Comparison of ENCODE assay signal across 1 cellular context in the genomic region with DNA sequence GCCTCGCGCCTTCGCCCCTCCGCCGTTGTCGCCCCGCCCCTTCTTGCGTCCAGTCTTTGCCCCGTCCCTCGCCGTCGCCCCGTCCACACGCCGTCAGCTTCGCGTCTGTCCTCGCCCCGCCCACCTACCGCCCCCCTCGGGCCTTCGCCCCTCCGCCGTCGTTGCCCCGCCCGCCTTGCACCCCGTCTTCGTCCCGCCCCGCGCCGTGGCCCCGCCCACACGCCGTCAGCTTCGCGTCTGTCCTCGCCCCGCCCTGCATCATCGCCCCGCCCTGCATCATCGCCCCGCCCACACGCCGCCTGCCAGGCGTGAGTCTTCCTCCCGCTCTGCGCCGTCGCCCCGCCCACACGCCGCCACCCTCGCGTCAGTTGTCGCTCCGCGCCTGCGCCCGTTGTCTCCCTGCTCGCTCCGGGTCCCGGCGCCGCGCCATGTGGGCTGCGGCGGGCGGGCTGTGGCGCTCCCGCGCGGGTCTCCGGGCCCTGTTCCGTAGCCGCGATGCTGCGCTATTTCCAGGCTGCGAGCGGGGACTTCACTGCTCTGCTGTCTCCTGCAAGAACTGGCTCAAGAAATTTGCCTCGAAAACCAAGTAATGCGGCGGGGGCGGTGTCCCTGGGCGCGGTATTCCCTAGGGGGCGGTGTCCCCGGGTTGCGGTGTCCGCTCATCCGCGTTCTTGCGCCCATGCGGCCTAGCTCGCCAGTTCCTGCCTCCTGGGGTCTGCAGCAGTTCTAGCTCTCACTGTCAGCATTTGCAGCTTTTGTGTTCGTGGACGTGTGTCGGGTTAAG.
TF ChIP-seq lines count a peak whose summit lies in the region.

RBFA (plus strand) TSS at position 367 of the 784 bp plus-strand sequence; CDS start at position 429, 62 bp downstream.

TF ChIP-seq in HepG2, 621 proteins besides CTCF, POLR2A, EP300 and RAD21 (continued from another document and continues in another):
- TF ChIP-seq, protein P1, sequence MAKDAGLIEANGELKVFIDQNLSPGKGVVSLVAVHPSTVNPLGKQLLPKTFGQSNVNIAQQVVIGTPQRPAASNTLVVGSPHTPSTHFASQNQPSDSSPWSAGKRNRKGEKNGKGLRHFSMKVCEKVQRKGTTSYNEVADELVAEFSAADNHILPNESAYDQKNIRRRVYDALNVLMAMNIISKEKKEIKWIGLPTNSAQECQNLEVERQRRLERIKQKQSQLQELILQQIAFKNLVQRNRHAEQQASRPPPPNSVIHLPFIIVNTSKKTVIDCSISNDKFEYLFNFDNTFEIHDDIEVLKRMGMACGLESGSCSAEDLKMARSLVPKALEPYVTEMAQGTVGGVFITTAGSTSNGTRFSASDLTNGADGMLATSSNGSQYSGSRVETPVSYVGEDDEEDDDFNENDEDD (CRISPR knock-in tag; IDR thresholded peaks at IDR 0.05; ENCODE audit: borderline replicate concordance): peak; percentile 81; the same call in 1 of the 2 replicates
- no peak; the same call in 1 of the 2 replicates for TF ChIP-seq RARA (CRISPR knock-in tag; IDR thresholded peaks at IDR 0.05)
- peak; percentile 84; the same call in 1 of the 2 replicates for TF ChIP-seq ZNF501 (CRISPR knock-in tag; IDR thresholded peaks at IDR 0.05)
- TF ChIP-seq ELF3 (CRISPR knock-in tag; IDR thresholded peaks at IDR 0.05): peak; percentile 42; the same call in 1 of the 2 replicates
- no peak for TF ChIP-seq FOXA1 (IDR thresholded peaks at IDR 0.05)
- TF ChIP-seq FOXA1 (CRISPR knock-in tag; IDR thresholded peaks at IDR 0.05): peak; percentile 10; the same call in 1 of the 2 replicates
- TF ChIP-seq ZNF891 (CRISPR knock-in tag; IDR thresholded peaks at IDR 0.05): peak; percentile 71
- TF ChIP-seq, protein P2, sequence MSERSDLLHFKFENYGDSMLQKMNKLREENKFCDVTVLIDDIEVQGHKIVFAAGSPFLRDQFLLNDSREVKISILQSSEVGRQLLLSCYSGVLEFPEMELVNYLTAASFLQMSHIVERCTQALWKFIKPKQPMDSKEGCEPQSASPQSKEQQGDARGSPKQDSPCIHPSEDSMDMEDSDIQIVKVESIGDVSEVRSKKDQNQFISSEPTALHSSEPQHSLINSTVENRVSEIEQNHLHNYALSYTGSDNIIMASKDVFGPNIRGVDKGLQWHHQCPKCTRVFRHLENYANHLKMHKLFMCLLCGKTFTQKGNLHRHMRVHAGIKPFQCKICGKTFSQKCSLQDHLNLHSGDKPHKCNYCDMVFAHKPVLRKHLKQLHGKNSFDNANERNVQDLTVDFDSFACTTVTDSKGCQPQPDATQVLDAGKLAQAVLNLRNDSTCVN (CRISPR knock-in tag; IDR thresholded peaks at IDR 0.05; ENCODE audit: borderline replicate concordance): 0 out of 2 replicates have a peak, but pooled peaks have one; percentile 26
- TF ChIP-seq ZNF18 (CRISPR knock-in tag; IDR thresholded peaks at IDR 0.05; ENCODE audit: insufficient replicate concordance): no peak
- 0 out of 2 replicates have a peak, but pooled peaks have one; percentile 87 for TF ChIP-seq ZNF678 (CRISPR knock-in tag; IDR thresholded peaks at IDR 0.05)
- TF ChIP-seq, protein P3, sequence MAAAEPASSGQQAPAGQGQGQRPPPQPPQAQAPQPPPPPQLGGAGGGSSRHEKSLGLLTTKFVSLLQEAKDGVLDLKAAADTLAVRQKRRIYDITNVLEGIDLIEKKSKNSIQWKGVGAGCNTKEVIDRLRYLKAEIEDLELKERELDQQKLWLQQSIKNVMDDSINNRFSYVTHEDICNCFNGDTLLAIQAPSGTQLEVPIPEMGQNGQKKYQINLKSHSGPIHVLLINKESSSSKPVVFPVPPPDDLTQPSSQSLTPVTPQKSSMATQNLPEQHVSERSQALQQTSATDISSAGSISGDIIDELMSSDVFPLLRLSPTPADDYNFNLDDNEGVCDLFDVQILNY (CRISPR knock-in tag; conservative IDR thresholded peaks at IDR 0.05): peak; percentile 70
- peak; percentile 61; the same call in 1 of the 2 replicates for TF ChIP-seq KAT7 (CRISPR knock-in tag; IDR thresholded peaks at IDR 0.05; ENCODE audit: borderline replicate concordance)
- TF ChIP-seq CHCHD3 (CRISPR knock-in tag; IDR thresholded peaks at IDR 0.05): no peak
- TF ChIP-seq, protein P4, sequence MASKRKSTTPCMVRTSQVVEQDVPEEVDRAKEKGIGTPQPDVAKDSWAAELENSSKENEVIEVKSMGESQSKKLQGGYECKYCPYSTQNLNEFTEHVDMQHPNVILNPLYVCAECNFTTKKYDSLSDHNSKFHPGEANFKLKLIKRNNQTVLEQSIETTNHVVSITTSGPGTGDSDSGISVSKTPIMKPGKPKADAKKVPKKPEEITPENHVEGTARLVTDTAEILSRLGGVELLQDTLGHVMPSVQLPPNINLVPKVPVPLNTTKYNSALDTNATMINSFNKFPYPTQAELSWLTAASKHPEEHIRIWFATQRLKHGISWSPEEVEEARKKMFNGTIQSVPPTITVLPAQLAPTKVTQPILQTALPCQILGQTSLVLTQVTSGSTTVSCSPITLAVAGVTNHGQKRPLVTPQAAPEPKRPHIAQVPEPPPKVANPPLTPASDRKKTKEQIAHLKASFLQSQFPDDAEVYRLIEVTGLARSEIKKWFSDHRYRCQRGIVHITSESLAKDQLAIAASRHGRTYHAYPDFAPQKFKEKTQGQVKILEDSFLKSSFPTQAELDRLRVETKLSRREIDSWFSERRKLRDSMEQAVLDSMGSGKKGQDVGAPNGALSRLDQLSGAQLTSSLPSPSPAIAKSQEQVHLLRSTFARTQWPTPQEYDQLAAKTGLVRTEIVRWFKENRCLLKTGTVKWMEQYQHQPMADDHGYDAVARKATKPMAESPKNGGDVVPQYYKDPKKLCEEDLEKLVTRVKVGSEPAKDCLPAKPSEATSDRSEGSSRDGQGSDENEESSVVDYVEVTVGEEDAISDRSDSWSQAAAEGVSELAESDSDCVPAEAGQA (IDR thresholded peaks at IDR 0.05; ENCODE audit: low read depth): 0 out of 2 replicates have a peak, but pooled peaks have one; percentile 19
- TF ChIP-seq, protein P4 (CRISPR knock-in tag; IDR thresholded peaks at IDR 0.05; ENCODE audit: borderline replicate concordance): 0 out of 2 replicates have a peak, but pooled peaks have one; percentile 73
- TF ChIP-seq SUZ12 (IDR thresholded peaks at IDR 0.05; ENCODE audit: low read depth, low read length): no peak
- TF ChIP-seq, protein P5, sequence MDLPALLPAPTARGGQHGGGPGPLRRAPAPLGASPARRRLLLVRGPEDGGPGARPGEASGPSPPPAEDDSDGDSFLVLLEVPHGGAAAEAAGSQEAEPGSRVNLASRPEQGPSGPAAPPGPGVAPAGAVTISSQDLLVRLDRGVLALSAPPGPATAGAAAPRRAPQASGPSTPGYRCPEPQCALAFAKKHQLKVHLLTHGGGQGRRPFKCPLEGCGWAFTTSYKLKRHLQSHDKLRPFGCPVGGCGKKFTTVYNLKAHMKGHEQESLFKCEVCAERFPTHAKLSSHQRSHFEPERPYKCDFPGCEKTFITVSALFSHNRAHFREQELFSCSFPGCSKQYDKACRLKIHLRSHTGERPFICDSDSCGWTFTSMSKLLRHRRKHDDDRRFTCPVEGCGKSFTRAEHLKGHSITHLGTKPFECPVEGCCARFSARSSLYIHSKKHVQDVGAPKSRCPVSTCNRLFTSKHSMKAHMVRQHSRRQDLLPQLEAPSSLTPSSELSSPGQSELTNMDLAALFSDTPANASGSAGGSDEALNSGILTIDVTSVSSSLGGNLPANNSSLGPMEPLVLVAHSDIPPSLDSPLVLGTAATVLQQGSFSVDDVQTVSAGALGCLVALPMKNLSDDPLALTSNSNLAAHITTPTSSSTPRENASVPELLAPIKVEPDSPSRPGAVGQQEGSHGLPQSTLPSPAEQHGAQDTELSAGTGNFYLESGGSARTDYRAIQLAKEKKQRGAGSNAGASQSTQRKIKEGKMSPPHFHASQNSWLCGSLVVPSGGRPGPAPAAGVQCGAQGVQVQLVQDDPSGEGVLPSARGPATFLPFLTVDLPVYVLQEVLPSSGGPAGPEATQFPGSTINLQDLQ (CRISPR knock-in tag; IDR thresholded peaks at IDR 0.05): no peak
- TF ChIP-seq, protein P6, sequence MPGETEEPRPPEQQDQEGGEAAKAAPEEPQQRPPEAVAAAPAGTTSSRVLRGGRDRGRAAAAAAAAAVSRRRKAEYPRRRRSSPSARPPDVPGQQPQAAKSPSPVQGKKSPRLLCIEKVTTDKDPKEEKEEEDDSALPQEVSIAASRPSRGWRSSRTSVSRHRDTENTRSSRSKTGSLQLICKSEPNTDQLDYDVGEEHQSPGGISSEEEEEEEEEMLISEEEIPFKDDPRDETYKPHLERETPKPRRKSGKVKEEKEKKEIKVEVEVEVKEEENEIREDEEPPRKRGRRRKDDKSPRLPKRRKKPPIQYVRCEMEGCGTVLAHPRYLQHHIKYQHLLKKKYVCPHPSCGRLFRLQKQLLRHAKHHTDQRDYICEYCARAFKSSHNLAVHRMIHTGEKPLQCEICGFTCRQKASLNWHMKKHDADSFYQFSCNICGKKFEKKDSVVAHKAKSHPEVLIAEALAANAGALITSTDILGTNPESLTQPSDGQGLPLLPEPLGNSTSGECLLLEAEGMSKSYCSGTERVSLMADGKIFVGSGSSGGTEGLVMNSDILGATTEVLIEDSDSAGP (CRISPR knock-in tag; IDR thresholded peaks at IDR 0.05; ENCODE audit: borderline replicate concordance): peak; percentile 83; the same call in 1 of the 2 replicates
- no peak for TF ChIP-seq PCBP1 (IDR thresholded peaks at IDR 0.05; ENCODE audit: borderline replicate concordance, low read depth, low read length)
- no peak for TF ChIP-seq ZNF557 (CRISPR knock-in tag; IDR thresholded peaks at IDR 0.05)
- no peak for TF ChIP-seq NFYB (CRISPR knock-in tag; IDR thresholded peaks at IDR 0.05)
- TF ChIP-seq PAF1 (CRISPR knock-in tag; IDR thresholded peaks at IDR 0.05): no peak
- no peak for TF ChIP-seq STAT5B (CRISPR knock-in tag; IDR thresholded peaks at IDR 0.05)
- peak; percentile 75; the same call in 1 of the 2 replicates for TF ChIP-seq FOXC1 (CRISPR knock-in tag; IDR thresholded peaks at IDR 0.05; ENCODE audit: borderline replicate concordance)
- no peak for TF ChIP-seq SNRNP70 (IDR thresholded peaks at IDR 0.05; ENCODE audit: low read depth, low read length)
- TF ChIP-seq ZFP90 (CRISPR knock-in tag; IDR thresholded peaks at IDR 0.05; ENCODE audit: borderline replicate concordance): peak; percentile 50; the same call in 1 of the 2 replicates
- TF ChIP-seq, protein P7, sequence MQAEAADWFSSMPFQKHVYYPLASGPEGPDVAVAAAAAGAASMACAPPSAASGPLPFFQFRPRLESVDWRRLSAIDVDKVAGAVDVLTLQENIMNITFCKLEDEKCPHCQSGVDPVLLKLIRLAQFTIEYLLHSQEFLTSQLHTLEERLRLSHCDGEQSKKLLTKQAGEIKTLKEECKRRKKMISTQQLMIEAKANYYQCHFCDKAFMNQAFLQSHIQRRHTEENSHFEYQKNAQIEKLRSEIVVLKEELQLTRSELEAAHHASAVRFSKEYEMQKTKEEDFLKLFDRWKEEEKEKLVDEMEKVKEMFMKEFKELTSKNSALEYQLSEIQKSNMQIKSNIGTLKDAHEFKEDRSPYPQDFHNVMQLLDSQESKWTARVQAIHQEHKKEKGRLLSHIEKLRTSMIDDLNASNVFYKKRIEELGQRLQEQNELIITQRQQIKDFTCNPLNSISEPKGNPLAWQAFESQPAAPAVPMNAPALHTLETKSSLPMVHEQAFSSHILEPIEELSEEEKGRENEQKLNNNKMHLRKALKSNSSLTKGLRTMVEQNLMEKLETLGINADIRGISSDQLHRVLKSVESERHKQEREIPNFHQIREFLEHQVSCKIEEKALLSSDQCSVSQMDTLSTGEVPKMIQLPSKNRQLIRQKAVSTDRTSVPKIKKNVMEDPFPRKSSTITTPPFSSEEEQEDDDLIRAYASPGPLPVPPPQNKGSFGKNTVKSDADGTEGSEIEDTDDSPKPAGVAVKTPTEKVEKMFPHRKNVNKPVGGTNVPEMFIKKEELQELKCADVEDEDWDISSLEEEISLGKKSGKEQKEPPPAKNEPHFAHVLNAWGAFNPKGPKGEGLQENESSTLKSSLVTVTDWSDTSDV (CRISPR knock-in tag; IDR thresholded peaks at IDR 0.05): peak; percentile 83; the same call in 1 of the 2 replicates
- no peak for TF ChIP-seq SRSF9 (IDR thresholded peaks at IDR 0.05; ENCODE audit: borderline replicate concordance, insufficient read depth, low read depth, low read length, poor library complexity, severe bottlenecking)
- TF ChIP-seq ZNF660 (CRISPR knock-in tag; IDR thresholded peaks at IDR 0.05; ENCODE audit: borderline replicate concordance, low read depth): no peak
- TF ChIP-seq HNRNPH1 (optimal IDR thresholded peaks at IDR 0.05; ENCODE audit: low read depth, low read length): no peak
- TF ChIP-seq, protein P8, sequence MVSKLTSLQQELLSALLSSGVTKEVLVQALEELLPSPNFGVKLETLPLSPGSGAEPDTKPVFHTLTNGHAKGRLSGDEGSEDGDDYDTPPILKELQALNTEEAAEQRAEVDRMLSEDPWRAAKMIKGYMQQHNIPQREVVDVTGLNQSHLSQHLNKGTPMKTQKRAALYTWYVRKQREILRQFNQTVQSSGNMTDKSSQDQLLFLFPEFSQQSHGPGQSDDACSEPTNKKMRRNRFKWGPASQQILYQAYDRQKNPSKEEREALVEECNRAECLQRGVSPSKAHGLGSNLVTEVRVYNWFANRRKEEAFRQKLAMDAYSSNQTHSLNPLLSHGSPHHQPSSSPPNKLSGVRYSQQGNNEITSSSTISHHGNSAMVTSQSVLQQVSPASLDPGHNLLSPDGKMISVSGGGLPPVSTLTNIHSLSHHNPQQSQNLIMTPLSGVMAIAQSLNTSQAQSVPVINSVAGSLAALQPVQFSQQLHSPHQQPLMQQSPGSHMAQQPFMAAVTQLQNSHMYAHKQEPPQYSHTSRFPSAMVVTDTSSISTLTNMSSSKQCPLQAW (CRISPR knock-in tag; IDR thresholded peaks at IDR 0.05): no peak
